In the genomic region with DNA sequence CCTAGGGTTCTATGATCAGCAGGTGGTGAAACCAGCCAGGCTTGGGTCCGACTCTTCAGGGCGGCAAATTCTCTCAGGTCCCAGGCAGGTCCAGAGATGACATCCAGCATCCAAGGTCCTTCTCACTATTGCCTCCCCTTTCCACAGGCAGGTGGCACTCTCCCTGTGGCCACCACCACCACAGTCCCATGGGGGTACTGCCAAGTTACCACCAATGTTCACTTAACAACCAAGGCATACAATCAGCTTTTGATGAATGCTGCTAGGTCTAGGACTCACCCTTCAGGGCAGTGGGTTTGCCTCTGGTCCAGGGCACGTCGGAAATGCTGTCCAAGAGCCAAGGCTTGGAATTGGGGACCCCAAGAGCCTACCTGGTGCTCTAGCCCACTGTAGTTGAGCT, we compare ENCODE assay signal across 19 cellular contexts. TPM values are rescaled to one million over a fixed set of nuclear protein-coding genes. Genes with fewer than 3 reads are reported as not detected.
DNase-seq lines count a peak whose midpoint lies in the region; ATAC-seq, FAIRE-seq and TF ChIP-seq lines count a peak whose summit lies in the region.
"Had no signal": no experiment of that assay in that cellular context is flagged by ENCODE, and none has a peak within 500 bp of the region (broad histone marks: within the 10 kb centered on the region; RNA-seq: fewer than 3 reads in every experiment).

No MANE protein-coding gene starts in this region.

- H3K27ac ChIP-seq in Karpas-422 (ENCODE audit: low read length): no peak overlapping the region
- H3K27ac ChIP-seq in K562 (ENCODE audit: extremely low read depth, low read depth, low read length): no peak overlapping the region
- H3K27ac ChIP-seq: A549, C4-2B had no signal

- H3K9me1 ChIP-seq in K562 (ENCODE audit: control insufficient read depth, insufficient read depth, low read length): no peaks in the 10 kb centered on the region

- H3K4me1 Mint-ChIP-seq in memory B cell (peaks cover 10% of the 10 kb centered on the region), natural killer cell (peaks cover 10% of the 10 kb centered on the region in 2 donors)

- DNase-seq in Karpas-422 (peak; percentile 46), K562 (ENCODE audit: extremely low read depth in 1 of 4, low spot score in 3 of 4) (no peak), memory B cell (ENCODE audit: low spot score in 2 of 2) (no peak), NCI-H2081 (lab: John Stamatoyannopoulos, UW) (no peak), BE2C (no peak), natural killer cell (no peak)
- DNase-seq in activated CD4-positive, alpha-beta T cell treated with anti-CD3 and anti-CD28 coated beads for 48 hours: no peak
- DNase-seq: GF-D8; HCEC 1CT; MM.1S; NCI-H187; NCI-H446; NCI-H69; NK-92 treated with Interleukin-12 subunit alpha and Interleukin-12 subunit beta, amount 100 ng/mL, for 24 hours; OCI-M1; SIG-M5 had no signal

- no peak overlapping the region for H3K27ac Mint-ChIP-seq in memory B cell
- no peak overlapping the region for H3K27ac Mint-ChIP-seq in natural killer cell

- H3K9ac ChIP-seq in Karpas-422 (ENCODE audit: low read length) (no peak overlapping the region), K562 (ENCODE audit: insufficient read depth in 1 of 2, low read depth in 2 of 2, low read length in 2 of 2) (no peak overlapping the region)

- TF ChIP-seq RAD21 in K562 (CRISPR knock-in tag; conservative IDR thresholded peaks at IDR 0.05 in 1 of 2, IDR thresholded peaks at IDR 0.05 in 1 of 2): no peak

- no peaks in the 10 kb centered on the region for H3K36me3 ChIP-seq in Karpas-422 (ENCODE audit: insufficient read depth, low read length)
- H3K36me3 ChIP-seq in K562 (ENCODE audit: control insufficient read depth, insufficient read depth, low read length): no peaks in the 10 kb centered on the region
- no peaks in the 10 kb centered on the region for H3K36me3 ChIP-seq in BE2C

- H3K9me3 ChIP-seq in Karpas-422 (ENCODE audit: low read length) (no peaks in the 10 kb centered on the region), K562 (replicated peaks; ENCODE audit: control insufficient read depth, insufficient read depth, low read depth, low read length) (no peaks in the 10 kb centered on the region), BE2C (no peaks in the 10 kb centered on the region)

- H2AFZ ChIP-seq in Karpas-422 (ENCODE audit: low read length) (no peak overlapping the region), K562 (ENCODE audit: low read depth, low read length) (no peak overlapping the region)

- TF ChIP-seq CTCF in GM12874 (IDR thresholded peaks at IDR 0.05; ENCODE audit: insufficient read depth, low read depth, low read length) (0 out of 2 replicates have a peak, but pooled peaks have one; percentile 7), K562 (IDR thresholded peaks at IDR 0.05 in 2 of 3, conservative IDR thresholded peaks at IDR 0.05 in 1 of 3; ENCODE audit: insufficient read depth in 2 of 3, low read depth in 1 of 3, low read length in 3 of 3) (0 out of 6 replicates have a peak, but pooled peaks of 1 of the 3 experiments have one; percentile 4), BE2C (IDR thresholded peaks at IDR 0.05; ENCODE audit: low read depth, low read length) (no peak), natural killer cell (IDR thresholded peaks at IDR 0.05) (no peak)

- no peaks in the 10 kb centered on the region for H3K4me1 ChIP-seq in Karpas-422 (ENCODE audit: low read length)
- H3K4me1 ChIP-seq in K562 (replicated peaks in 1 of 2; ENCODE audit: control insufficient read depth in 2 of 2, insufficient read depth in 2 of 2, low read length in 2 of 2): no peaks in the 10 kb centered on the region
- H3K4me1 ChIP-seq in BE2C: no peaks in the 10 kb centered on the region
- H3K4me1 ChIP-seq: A549 had no signal

- intact Hi-C loops in K562 (cut with micrococcal nuclease): no loop called here
- intact Hi-C loops in natural killer cell (cut with micrococcal nuclease): no loop called here

- H3K4me3 ChIP-seq in Karpas-422 (ENCODE audit: low read length): no peak overlapping the region
- H3K4me3 ChIP-seq in K562: no peak overlapping the region
- no peak overlapping the region for H3K4me3 ChIP-seq in BE2C (ENCODE audit: low read depth, low read length)
- H3K4me3 ChIP-seq: A549 had no signal

- no peak for TF ChIP-seq EP300 in K562 (IDR thresholded peaks at IDR 0.05; ENCODE audit: low read length)

- H3K27me3 Mint-ChIP-seq in memory B cell (peaks cover 4% of the 10 kb centered on the region), natural killer cell (ENCODE audit: low read depth in 2 of 2) (peaks cover 13 to 19% of the 10 kb centered on the region in 2 donors)

- in situ Hi-C loops in K562 (cut with MboI): no loop called here

- CTCF ChIA-PET in K562 (lab: Yijun Ruan, JAX; ENCODE audit: low intra/inter-chr PET ratio): no interaction called here

- H3K9me3 Mint-ChIP-seq in memory B cell (peaks cover 5% of the 10 kb centered on the region), natural killer cell (no peaks in the 10 kb centered on the region)

- no peaks in the 10 kb centered on the region for H4K20me1 ChIP-seq in Karpas-422 (ENCODE audit: insufficient read depth, low read depth, low read length)
- no peaks in the 10 kb centered on the region for H4K20me1 ChIP-seq in K562 (replicated peaks; ENCODE audit: control insufficient read depth, insufficient read depth, low read length)

- 4% methylated on average over 4 of the region's 4 CpGs for WGBS in K562 (ENCODE audit: insufficient coverage, low coverage, missing lambda C conversion rate)

- no peaks in the 10 kb centered on the region for H3K9me2 ChIP-seq in Karpas-422 (replicated peaks; ENCODE audit: insufficient read depth, low read length)

- ATAC-seq in K562: no peak
- ATAC-seq in memory B cell (ENCODE audit: low read depth): peak; percentile 24
- ATAC-seq in natural killer cell: no peak
- ATAC-seq: A549 had no signal

- no peak for TF ChIP-seq POLR2A in K562 (conservative IDR thresholded peaks at IDR 0.05)

- H3K4me2 ChIP-seq in Karpas-422 (ENCODE audit: low read depth, low read length, poor library complexity, severe bottlenecking) (no peak overlapping the region), K562 (ENCODE audit: insufficient read depth, low read length) (no peak overlapping the region)
- H3K4me2 ChIP-seq: A549 had no signal

- H3K79me2 ChIP-seq in Karpas-422 (ENCODE audit: low read length): no peaks in the 10 kb centered on the region
- no peaks in the 10 kb centered on the region for H3K79me2 ChIP-seq in K562 (ENCODE audit: control insufficient read depth, insufficient read depth, low read length)

- POLR2A ChIA-PET in K562 (lab: Yijun Ruan, JAX): no interaction called here

- no peaks in the 10 kb centered on the region for H3K27me3 ChIP-seq in Karpas-422 (ENCODE audit: low read length)
- H3K27me3 ChIP-seq in K562 (ENCODE audit: control insufficient read depth in 2 of 2, insufficient read depth in 2 of 2, low read length in 2 of 2): peaks cover 8 to 18% of the 10 kb centered on the region in 2 experiments; a peak in 4 of 5 replicates
- H3K27me3 ChIP-seq in BE2C: no peaks in the 10 kb centered on the region

- no peak overlapping the region for H3K4me3 Mint-ChIP-seq in memory B cell
- no peak overlapping the region for H3K4me3 Mint-ChIP-seq in natural killer cell

- H3K36me3 Mint-ChIP-seq in memory B cell (peaks cover 3% of the 10 kb centered on the region), natural killer cell (peaks cover 8% of the 10 kb centered on the region)

- BruUV-seq in K562 (replicated peaks; lab: Mats Ljungman, UMichigan): no TSS peak

- FAIRE-seq in K562 (lab: Jason Lieb, UNC): no peak
- FAIRE-seq: A549 had no signal

TF ChIP-seq in K562, 482 proteins besides CTCF, POLR2A, EP300 and RAD21 (continues in another document):
- no peak for TF ChIP-seq HSF4 (CRISPR knock-in tag; IDR thresholded peaks at IDR 0.05; ENCODE audit: borderline replicate concordance)
- no peak for TF ChIP-seq ZNF12 (CRISPR knock-in tag; IDR thresholded peaks at IDR 0.05)

RNA-seq across cellular contexts. Expression of gene UTRN, which starts 40.4 kb away (rescaled TPM):
- 9.2 and 10.7 TPM in 2 replicates for total RNA-seq in Karpas-422 (2014; rRNA removed; shearing (Covaris generic); ENCODE audit: low replicate concordance)
- 4.6 and 11.3 TPM in 2 replicates for total RNA-seq in K562 (2011; cell fraction: chromatin; rRNA removed; ENCODE audit: low replicate concordance)
- 2.4 and 2.8 TPM in 2 replicates for total RNA-seq in K562 (2011; cell fraction: nucleolus; rRNA removed)
- 3.5 and 3.8 TPM in 2 replicates for total RNA-seq in K562 (2011; cell fraction: nucleoplasm; rRNA removed)
- 10.0 and 10.4 TPM in 2 replicates for total RNA-seq in K562 (2014; rRNA removed)
- 11.5 and 15.9 TPM in 2 replicates for total RNA-seq in K562 (2014; rRNA removed; fragmentation: Illumina TruSeq; extraction: Trizol)
- total RNA-seq in K562 (2015; rRNA removed; fragmentation: Illumina TruSeq; extraction: Trizol): 20.5 and 22.4 TPM in 2 replicates
- 10.4 and 12.0 TPM in 2 replicates for total RNA-seq in K562 (2021)
- 1.2 and 1.9 TPM in 2 replicates for polyA plus RNA-seq in K562 (2011; rRNA removed)
- 0.49 and 1.3 TPM in 2 replicates for polyA plus RNA-seq in K562 (2011; cell fraction: cytosol; rRNA removed)
- polyA plus RNA-seq in K562 (2011; cell fraction: nucleus; rRNA removed): 2.2 and 3.4 TPM in 2 replicates
- 10.6 and 11.6 TPM in 2 replicates for polyA plus RNA-seq in K562 (2012)
- 10.5 and 15.1 TPM in 2 replicates for polyA plus RNA-seq in K562 (2014; fragmentation: Illumina TruSeq; extraction: Trizol)
- polyA plus RNA-seq in K562 (2014; fragmentation: Nextera tagmentation; extraction: Ambion mirVana): 1 to 10 TPM in 1 of 2 experiments, under 1 TPM in 1; 0.94 to 2.1 TPM
- polyA plus RNA-seq in K562 (2014; rRNA removed): 6.2 and 7.1 TPM in 2 replicates
- 4.3 and 8.3 TPM in 2 replicates for polyA minus RNA-seq in K562 (2011; rRNA and poly(A)+ RNA removed)
- polyA minus RNA-seq in K562 (2011; cell fraction: cytosol; rRNA and poly(A)+ RNA removed): 1.4 and 1.8 TPM in 2 replicates
- 5.0 and 9.2 TPM in 2 replicates for polyA minus RNA-seq in K562 (2011; cell fraction: nucleus; rRNA and poly(A)+ RNA removed)
- 35.0 TPM for polyA plus RNA-seq in BE2C (2012; ENCODE audit: insufficient read depth, insufficient read length, low read depth)
- total RNA-seq in natural killer cell: 100 to 1,000 TPM; 584 to 715 (median 591) TPM

Comparison
In these comparisons a context has a peak if more than half of its experiments do, and no peak if none do; other contexts are left out.
1. RNA of gene UTRN, which starts 40.4 kb away (total RNA-seq): 584 to 715 TPM in natural killer cell; 2.4 to 22.4 TPM in K562 and 9.2 to 10.7 TPM in Karpas-422; every median in the first group is over 10 times any median in the second.